ENCODE assay signal across 33 cellular contexts in the genomic region with DNA sequence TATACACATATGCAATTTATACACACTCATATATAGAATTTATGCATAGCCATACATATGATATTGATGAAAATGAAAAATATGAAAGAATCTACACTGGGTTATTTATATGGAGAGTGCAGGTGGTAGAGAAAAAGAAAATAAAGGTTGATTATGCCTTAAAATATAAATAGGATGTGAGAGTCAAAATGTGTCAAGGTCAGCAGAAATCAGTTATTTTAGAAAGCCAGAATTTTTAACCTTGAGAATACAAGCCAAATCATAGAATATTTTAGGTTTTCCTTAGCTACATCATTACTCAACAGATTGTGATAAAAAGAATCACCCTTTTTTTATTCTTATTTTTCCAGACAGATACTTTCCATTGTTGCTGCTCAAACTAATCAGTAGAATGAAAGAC.
"Had no signal": no experiment of that assay in that cellular context is flagged by ENCODE, and none has a peak within 500 bp of the region (broad histone marks: within the 10 kb centered on the region; RNA-seq: fewer than 3 reads in every experiment).

No MANE protein-coding gene starts in this region.

- H3K9me3 ChIP-seq: adrenal gland, body of pancreas, breast epithelium had no signal

- ATAC-seq: activated CD8-positive, alpha-beta memory T cell treated with anti-CD3 and anti-CD28 coated beads, Interleukin-2, amount 10 ng/mL, durations not matched to agents 7 days and 5 days; activated CD8-positive, alpha-beta T cell treated with anti-CD3 and anti-CD28 coated beads, Interleukin-2, amount 10 ng/mL, durations not matched to agents 7 days and 5 days; activated naive CD4-positive, alpha-beta T cell treated with anti-CD3 and anti-CD28 coated beads, Interleukin-2, amount 50 U/mL, for 72 hours; body of pancreas had no signal

- H3K4me3 ChIP-seq: adrenal gland, body of pancreas, breast epithelium had no signal

- DNase-seq: activated B cell treated with CpG ODN at 0.5 μM for 24 hours; activated CD4-positive, alpha-beta memory T cell treated with anti-CD3 and anti-CD28 coated beads for 36 hours; activated CD4-positive, alpha-beta T cell treated with anti-CD3 and anti-CD28 coated beads for 4 hours; activated CD4-positive, alpha-beta T cell treated with anti-CD3 and anti-CD28 coated beads, Interleukin-2, amount 10 ng/mL, durations not matched to agents 24 days and 14 days; activated CD4-positive, alpha-beta T cell treated with anti-CD3 and anti-CD28 coated beads, Interleukin-2, amount 50 U/mL, for 1 hour; activated CD4-positive, alpha-beta T cell treated with anti-CD3 and anti-CD28 coated beads, Interleukin-2, amount 50 U/mL, for 4 hours; activated CD4-positive, CD25-positive, alpha-beta regulatory T cell treated with anti-CD3 and anti-CD28 coated beads, Interleukin-2, amount 50 U/mL, for 72 hours; activated CD8-positive, alpha-beta memory T cell treated with anti-CD3 and anti-CD28 coated beads for 24 hours; activated CD8-positive, alpha-beta memory T cell treated with anti-CD3 and anti-CD28 coated beads, Interleukin-2, amount 10 ng/mL, durations not matched to agents 7 days and 5 days; activated CD8-positive, alpha-beta memory T cell treated with anti-CD3 and anti-CD28 coated beads, Interleukin-2, amount 50 U/mL, for 48 hours; activated CD8-positive, alpha-beta T cell treated with anti-CD3 and anti-CD28 coated beads, Interleukin-2, amount 10 ng/mL, durations not matched to agents 7 days and 5 days; activated effector memory CD4-positive, alpha-beta T cell treated with anti-CD3 and anti-CD28 coated beads, Interleukin-2, amount 50 U/mL, for 16 hours; activated gamma-delta T cell treated with Interleukin-2 at 50 U/mL for 16 hours; activated naive CD4-positive, alpha-beta T cell; activated naive CD4-positive, alpha-beta T cell treated with anti-CD3 and anti-CD28 coated beads for 36 hours; activated naive CD4-positive, alpha-beta T cell treated with anti-CD3 and anti-CD28 coated beads, Interleukin-2, amount 50 U/mL, for 16 hours; activated naive CD8-positive, alpha-beta T cell treated with anti-CD3 and anti-CD28 coated beads for 36 hours; activated T-cell treated with anti-CD3 and anti-CD28 coated beads, Interleukin-2, amount 50 U/mL, for 24 hours; activated T-cell treated with anti-CD3 and anti-CD28 coated beads, Interleukin-2, amount 50 U/mL, for 48 hours; adrenal gland; amniotic stem cell; aorta; body of pancreas; brain microvascular endothelial cell; central memory CD4-positive, alpha-beta T cell; T-helper 2 cell; T-helper 9 cell had no signal

- H3K27me3 ChIP-seq: adrenal gland, body of pancreas, brain microvascular endothelial cell, breast epithelium had no signal

- H3K27ac ChIP-seq: adrenal gland, body of pancreas, brain microvascular endothelial cell, breast epithelium, VCaP had no signal

- FAIRE-seq: astrocyte, colon, TTC549 had no signal

- H3K4me1 ChIP-seq: adrenal gland, body of pancreas, breast epithelium had no signal

- H3K36me3 ChIP-seq: adrenal gland, brain microvascular endothelial cell, breast epithelium had no signal
